13 cellular contexts compared by ENCODE assay signal in genomic region chr13:32079586-32079985, GRCh38.
"Had no signal": no experiment of that assay in that cellular context is flagged by ENCODE, and none has a peak within 500 bp of the region (broad histone marks: within the 10 kb centered on the region; RNA-seq: fewer than 3 reads in every experiment).

No MANE protein-coding gene starts in this region.

- H3K79me2 ChIP-seq: parathyroid adenoma had no signal

- H3K4me3 Mint-ChIP-seq: activated naive CD8-positive, alpha-beta T cell treated with anti-CD3 and anti-CD28 coated beads, Interleukin-2, amount 10 ng/mL, durations not matched to agents 7 days and 5 days; stimulated activated memory B cell treated with anti-CD40 and anti-IgM and Interleukin-4, amounts not matched to agents 10 μg/mL and 1 μg/mL and 100 μg/mL, for 72 hours; T-cell had no signal

- H3K27ac Mint-ChIP-seq: activated naive CD8-positive, alpha-beta T cell treated with anti-CD3 and anti-CD28 coated beads, Interleukin-2, amount 10 ng/mL, durations not matched to agents 7 days and 5 days; stimulated activated memory B cell treated with anti-CD40 and anti-IgM and Interleukin-4, amounts not matched to agents 10 μg/mL and 1 μg/mL and 100 μg/mL, for 72 hours; T-cell had no signal

- DNase-seq: activated naive CD8-positive, alpha-beta T cell treated with anti-CD3 and anti-CD28 coated beads, Interleukin-2, amount 10 ng/mL, durations not matched to agents 7 days and 5 days; dorsolateral prefrontal cortex; left ventricle myocardium superior; T-cell; transverse colon had no signal

- H3K4me1 ChIP-seq: parathyroid adenoma had no signal

- H3K4me1 Mint-ChIP-seq: activated naive CD8-positive, alpha-beta T cell treated with anti-CD3 and anti-CD28 coated beads, Interleukin-2, amount 10 ng/mL, durations not matched to agents 7 days and 5 days; stimulated activated memory B cell treated with anti-CD40 and anti-IgM and Interleukin-4, amounts not matched to agents 10 μg/mL and 1 μg/mL and 100 μg/mL, for 72 hours had no signal

- H3K27me3 Mint-ChIP-seq: stimulated activated memory B cell treated with anti-CD40 and anti-IgM and Interleukin-4, amounts not matched to agents 10 μg/mL and 1 μg/mL and 100 μg/mL, for 72 hours; T-cell had no signal

- H3K27me3 ChIP-seq: ascending aorta, dorsolateral prefrontal cortex, esophagus muscularis mucosa, transverse colon had no signal

- FAIRE-seq: bronchial epithelial cell, islet of Langerhans had no signal

- H2AFZ ChIP-seq: parathyroid adenoma had no signal

- H3K36me3 Mint-ChIP-seq: activated naive CD8-positive, alpha-beta T cell treated with anti-CD3 and anti-CD28 coated beads, Interleukin-2, amount 10 ng/mL, durations not matched to agents 7 days and 5 days; stimulated activated memory B cell treated with anti-CD40 and anti-IgM and Interleukin-4, amounts not matched to agents 10 μg/mL and 1 μg/mL and 100 μg/mL, for 72 hours had no signal

- H3K9me3 Mint-ChIP-seq: activated naive CD8-positive, alpha-beta T cell treated with anti-CD3 and anti-CD28 coated beads, Interleukin-2, amount 10 ng/mL, durations not matched to agents 7 days and 5 days; stimulated activated memory B cell treated with anti-CD40 and anti-IgM and Interleukin-4, amounts not matched to agents 10 μg/mL and 1 μg/mL and 100 μg/mL, for 72 hours; T-cell had no signal

- H3K9me3 ChIP-seq: ascending aorta, esophagus muscularis mucosa, transverse colon had no signal

- ATAC-seq: activated CD4-positive, CD25-positive, alpha-beta regulatory T cell treated with anti-CD3 and anti-CD28 coated beads, Interleukin-2, amount 50 U/mL, for 24 hours; T-cell had no signal

- H3K27ac ChIP-seq: ascending aorta, esophagus muscularis mucosa, parathyroid adenoma, SK-N-MC, transverse colon had no signal

- H3K9ac ChIP-seq: parathyroid adenoma had no signal

- H3K4me3 ChIP-seq: ascending aorta, dorsolateral prefrontal cortex, esophagus muscularis mucosa, SK-N-MC, transverse colon had no signal

- H3K36me3 ChIP-seq: transverse colon had no signal
